Comparison of ENCODE assay signal across 15 cellular contexts in the genomic region with DNA sequence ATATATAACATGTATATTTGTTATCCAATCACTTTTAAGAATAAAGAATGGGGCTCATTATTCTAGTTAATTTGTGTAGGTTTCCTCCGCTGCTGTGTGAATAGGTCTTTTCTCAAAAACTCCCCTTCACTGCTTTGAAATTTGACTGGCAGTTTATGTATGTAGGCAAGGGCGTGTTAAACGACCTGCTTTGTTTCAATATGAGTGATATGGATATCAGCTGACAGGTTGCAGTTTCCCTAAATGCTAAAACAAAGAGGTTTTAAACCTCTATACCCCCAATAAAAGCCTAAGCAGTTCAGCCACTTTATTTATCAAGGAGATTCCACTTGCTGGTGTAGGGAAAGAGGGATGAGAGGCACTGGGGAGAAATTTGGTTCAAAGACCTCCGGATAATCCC.
DNase-seq lines count a peak whose midpoint lies in the region; ATAC-seq and TF ChIP-seq lines count a peak whose summit lies in the region.
"Had no signal": no experiment of that assay in that cellular context is flagged by ENCODE, and none has a peak within 500 bp of the region (broad histone marks: within the 10 kb centered on the region; RNA-seq: fewer than 3 reads in every experiment).

No MANE protein-coding gene starts in this region.

- no peak for TF ChIP-seq CTCF in GM10266 (IDR thresholded peaks at IDR 0.05; ENCODE audit: control insufficient read depth, insufficient read depth, low read depth, missing control alignments)

- ATAC-seq in GM18870 (IDR thresholded peaks at IDR 0.05; ENCODE audit: unreplicated experiment) (peak; percentile 84), GM21619 (IDR thresholded peaks at IDR 0.05; ENCODE audit: unreplicated experiment) (peak; percentile 85), HG03342 (IDR thresholded peaks at IDR 0.05; ENCODE audit: unreplicated experiment) (peak; percentile 76), HG03139 (IDR thresholded peaks at IDR 0.05; ENCODE audit: unreplicated experiment) (no peak)
- ATAC-seq: A549, right cardiac atrium had no signal

- DNase-seq in GM10266 (ENCODE audit: extremely low spot score) (peak; percentile 26), A172 (ENCODE audit: low spot score) (no peak), GF-D8 (lab: John Stamatoyannopoulos, UW) (no peak), iPS-NIHi11 (ENCODE audit: low spot score) (no peak)
- DNase-seq: activated CD4-positive, alpha-beta T cell treated with anti-CD3 and anti-CD28 coated beads, Interleukin-2, amount 50 U/mL, for 48 hours; hypothalamus; KBM-7; NCI-H1092; right cardiac atrium; thyroid gland had no signal
